13 cellular contexts compared by ENCODE assay signal in genomic region chr22:19119949-19120348, GRCh38. TPM values are rescaled to one million over a fixed set of nuclear protein-coding genes. Genes with fewer than 3 reads are reported as not detected.
DNase-seq lines count a peak whose midpoint lies in the region; ATAC-seq and TF ChIP-seq lines count a peak whose summit lies in the region.
"Had no signal": no experiment of that assay in that cellular context is flagged by ENCODE, and none has a peak within 500 bp of the region (broad histone marks: within the 10 kb centered on the region; RNA-seq: fewer than 3 reads in every experiment).

No MANE protein-coding gene starts in this region.

- no peak for TF ChIP-seq CTCF in activated B cell treated with CpG ODN at 0.5 μM for 24 hours (IDR thresholded peaks at IDR 0.05)
- TF ChIP-seq CTCF in hepatocyte (IDR thresholded peaks at IDR 0.05; ENCODE audit: poor library complexity) = no peak

- no peaks in the 10 kb centered on the region for H3K9me2 ChIP-seq in hepatocyte (replicated peaks; ENCODE audit: insufficient read depth)

- WGBS in hepatocyte (ENCODE audit: low lambda C conversion rate, missing lambda C conversion rate) = 93% methylated on average over 7 of the region's 8 CpGs

- H3K27me3 Mint-ChIP-seq in activated CD4-positive, alpha-beta T cell treated with anti-CD3 and anti-CD28 coated beads, Interleukin-2, amount 10 ng/mL, durations not matched to agents 7 days and 5 days = no peaks in the 10 kb centered on the region
- H3K27me3 Mint-ChIP-seq in activated B cell treated with CpG ODN at 0.5 μM for 24 hours = no peaks in the 10 kb centered on the region
- no peaks in the 10 kb centered on the region for H3K27me3 Mint-ChIP-seq in stimulated activated memory B cell treated with anti-CD40 and anti-IgM and Interleukin-4, amounts not matched to agents 10 μg/mL and 1 μg/mL and 100 μg/mL, for 72 hours

- CTCF ChIA-PET in activated CD4-positive, alpha-beta T cell treated with anti-CD3 and anti-CD28 coated beads, Interleukin-2, amount 10 ng/mL, durations not matched to agents 7 days and 5 days (lab: Charles Lee) = no interaction called here
- CTCF ChIA-PET in activated B cell treated with CpG ODN at 0.5 μM for 24 hours (lab: Charles Lee) = no interaction called here

- ATAC-seq in activated B cell treated with CpG ODN at 0.5 μM for 24 hours (ENCODE audit: low read depth) (no peak), HG02642 (IDR thresholded peaks at IDR 0.05; ENCODE audit: poor library complexity, unreplicated experiment) (no peak)
- ATAC-seq in stimulated activated memory B cell treated with anti-CD40 and anti-IgM and Interleukin-4, amounts not matched to agents 10 μg/mL and 1 μg/mL and 100 μg/mL, for 72 hours = no peak
- ATAC-seq: mucosa of descending colon had no signal

- intact Hi-C loops in activated B cell treated with CpG ODN at 0.5 μM for 24 hours (cut with micrococcal nuclease) = loop anchor here (5.0 kb wide), 2 partner anchors 33 to 357 kb away; partner anchors contain the start of genes CDC45 and UFD1

- H3K27ac Mint-ChIP-seq in activated CD4-positive, alpha-beta T cell treated with anti-CD3 and anti-CD28 coated beads, Interleukin-2, amount 10 ng/mL, durations not matched to agents 7 days and 5 days = no peak overlapping the region
- H3K27ac Mint-ChIP-seq in activated B cell treated with CpG ODN at 0.5 μM for 24 hours = no peak overlapping the region
- peak overlapping the region; percentile 79 for H3K27ac Mint-ChIP-seq in stimulated activated memory B cell treated with anti-CD40 and anti-IgM and Interleukin-4, amounts not matched to agents 10 μg/mL and 1 μg/mL and 100 μg/mL, for 72 hours

- peaks cover 67% of the 10 kb centered on the region for H3K79me2 ChIP-seq in hepatocyte

- peaks cover 6% of the 10 kb centered on the region for H3K36me3 Mint-ChIP-seq in activated CD4-positive, alpha-beta T cell treated with anti-CD3 and anti-CD28 coated beads, Interleukin-2, amount 10 ng/mL, durations not matched to agents 7 days and 5 days (ENCODE audit: low read depth)
- peaks cover 24% of the 10 kb centered on the region for H3K36me3 Mint-ChIP-seq in activated B cell treated with CpG ODN at 0.5 μM for 24 hours (ENCODE audit: low read depth)
- no peaks in the 10 kb centered on the region for H3K36me3 Mint-ChIP-seq in stimulated activated memory B cell treated with anti-CD40 and anti-IgM and Interleukin-4, amounts not matched to agents 10 μg/mL and 1 μg/mL and 100 μg/mL, for 72 hours

- no peaks in the 10 kb centered on the region for H3K9me3 Mint-ChIP-seq in activated CD4-positive, alpha-beta T cell treated with anti-CD3 and anti-CD28 coated beads, Interleukin-2, amount 10 ng/mL, durations not matched to agents 7 days and 5 days
- no peaks in the 10 kb centered on the region for H3K9me3 Mint-ChIP-seq in activated B cell treated with CpG ODN at 0.5 μM for 24 hours
- no peaks in the 10 kb centered on the region for H3K9me3 Mint-ChIP-seq in stimulated activated memory B cell treated with anti-CD40 and anti-IgM and Interleukin-4, amounts not matched to agents 10 μg/mL and 1 μg/mL and 100 μg/mL, for 72 hours

- H3K4me2 ChIP-seq in hepatocyte = peak overlapping the region; percentile 91

- peaks cover 15% of the 10 kb centered on the region for H3K4me1 ChIP-seq in hepatocyte (ENCODE audit: insufficient read depth)

- no peaks in the 10 kb centered on the region for H3K9me3 ChIP-seq in hepatocyte (ENCODE audit: low read depth)
- H3K9me3 ChIP-seq: mucosa of descending colon had no signal

- POLR2A ChIA-PET in activated CD4-positive, alpha-beta T cell treated with anti-CD3 and anti-CD28 coated beads, Interleukin-2, amount 10 ng/mL, durations not matched to agents 7 days and 5 days (lab: Charles Lee) = no interaction called here
- POLR2A ChIA-PET in activated B cell treated with CpG ODN at 0.5 μM for 24 hours (lab: Charles Lee) = no interaction called here

- peak overlapping the region; percentile 85 for H3K4me3 Mint-ChIP-seq in activated CD4-positive, alpha-beta T cell treated with anti-CD3 and anti-CD28 coated beads, Interleukin-2, amount 10 ng/mL, durations not matched to agents 7 days and 5 days
- H3K4me3 Mint-ChIP-seq in activated B cell treated with CpG ODN at 0.5 μM for 24 hours = peak overlapping the region; percentile 32
- H3K4me3 Mint-ChIP-seq in stimulated activated memory B cell treated with anti-CD40 and anti-IgM and Interleukin-4, amounts not matched to agents 10 μg/mL and 1 μg/mL and 100 μg/mL, for 72 hours = peak overlapping the region; percentile 88

- no peak for DNase-seq in activated CD4-positive, alpha-beta T cell treated with anti-CD3 and anti-CD28 coated beads, Interleukin-2, amount 10 ng/mL, durations not matched to agents 7 days and 5 days
- no peak for DNase-seq in activated CD4-positive, alpha-beta T cell treated with anti-CD3 and anti-CD28 coated beads for 4 hours
- DNase-seq in activated B cell treated with CpG ODN at 0.5 μM for 24 hours = no peak
- DNase-seq in hepatocyte (ENCODE audit: low spot score) = no peak
- no peak for DNase-seq in HCEC 1CT
- no peak for DNase-seq in NCI-H146 (lab: John Stamatoyannopoulos, UW)
- DNase-seq: ACHN; effector memory CD4-positive, alpha-beta T cell; mucosa of descending colon; NCI-H1930; OCI-M1 had no signal

- H2AFZ ChIP-seq in hepatocyte = no peak overlapping the region

- H3K27ac ChIP-seq in hepatocyte = peak overlapping the region; percentile 55

- H3K4me1 Mint-ChIP-seq in activated CD4-positive, alpha-beta T cell treated with anti-CD3 and anti-CD28 coated beads, Interleukin-2, amount 10 ng/mL, durations not matched to agents 7 days and 5 days = peaks cover 66% of the 10 kb centered on the region
- peaks cover 73% of the 10 kb centered on the region for H3K4me1 Mint-ChIP-seq in activated B cell treated with CpG ODN at 0.5 μM for 24 hours
- H3K4me1 Mint-ChIP-seq in stimulated activated memory B cell treated with anti-CD40 and anti-IgM and Interleukin-4, amounts not matched to agents 10 μg/mL and 1 μg/mL and 100 μg/mL, for 72 hours = peaks cover 78% of the 10 kb centered on the region

- no peak overlapping the region for H3K4me3 ChIP-seq in hepatocyte
- H3K4me3 ChIP-seq: mucosa of descending colon had no signal

- H4K20me1 ChIP-seq in hepatocyte (ENCODE audit: insufficient read depth, poor library complexity, severe bottlenecking) = peaks cover 67% of the 10 kb centered on the region

- H3K27me3 ChIP-seq in hepatocyte = no peaks in the 10 kb centered on the region

- H3K36me3 ChIP-seq in hepatocyte (replicated peaks; ENCODE audit: insufficient read depth, low read depth) = no peaks in the 10 kb centered on the region

RNA-seq across cellular contexts. Expression of gene DGCR2, which starts 2.3 kb away (rescaled TPM):
- 10 to 100 TPM; 38.7 to 39.0 TPM for total RNA-seq in activated CD4-positive, alpha-beta T cell treated with anti-CD3 and anti-CD28 coated beads, Interleukin-2, amount 10 ng/mL, durations not matched to agents 7 days and 5 days
- total RNA-seq in activated B cell treated with CpG ODN at 0.5 μM for 24 hours (29.3 and 33.2 TPM in 2 replicates), hepatocyte (45.2 and 61.5 TPM in 2 replicates)
- 62.4 and 67.2 TPM in 2 replicates for polyA plus RNA-seq in hepatocyte

RNA-seq across cellular contexts. Expression of gene TSSK2, which starts 11.2 kb away (rescaled TPM):
- total RNA-seq in activated CD4-positive, alpha-beta T cell treated with anti-CD3 and anti-CD28 coated beads, Interleukin-2, amount 10 ng/mL, durations not matched to agents 7 days and 5 days = not detected
- total RNA-seq in activated B cell treated with CpG ODN at 0.5 μM for 24 hours (0.13 TPM in 1 of 2 replicates, not detected in the other), hepatocyte (not detected in 2 replicates)
- polyA plus RNA-seq in hepatocyte = not detected in 2 replicates
- total RNA-seq: mucosa of descending colon had no signal

RNA-seq across cellular contexts. Expression of gene ESS2, which starts 24.5 kb away (rescaled TPM):
- total RNA-seq in activated CD4-positive, alpha-beta T cell treated with anti-CD3 and anti-CD28 coated beads, Interleukin-2, amount 10 ng/mL, durations not matched to agents 7 days and 5 days = 10 to 100 TPM; 17.9 to 18.5 TPM
- 14.9 and 17.2 TPM in 2 replicates for total RNA-seq in activated B cell treated with CpG ODN at 0.5 μM for 24 hours
- total RNA-seq in hepatocyte = 7.6 and 9.0 TPM in 2 replicates
- 11.4 and 11.7 TPM in 2 replicates for polyA plus RNA-seq in hepatocyte

RNA-seq across cellular contexts. Expression of gene GSC2, which starts 30.1 kb away (rescaled TPM):
- not detected for total RNA-seq in activated CD4-positive, alpha-beta T cell treated with anti-CD3 and anti-CD28 coated beads, Interleukin-2, amount 10 ng/mL, durations not matched to agents 7 days and 5 days
- total RNA-seq in activated B cell treated with CpG ODN at 0.5 μM for 24 hours (not detected in 2 replicates), hepatocyte (not detected in 2 replicates)
- not detected in 2 replicates for polyA plus RNA-seq in hepatocyte
- total RNA-seq: mucosa of descending colon had no signal

RNA-seq across cellular contexts. Expression of gene SLC25A1, which starts 58.6 kb away (rescaled TPM):
- 10 to 100 TPM; 40.4 to 49.2 TPM for total RNA-seq in activated CD4-positive, alpha-beta T cell treated with anti-CD3 and anti-CD28 coated beads, Interleukin-2, amount 10 ng/mL, durations not matched to agents 7 days and 5 days
- total RNA-seq in activated B cell treated with CpG ODN at 0.5 μM for 24 hours = 44.2 and 44.6 TPM in 2 replicates
- total RNA-seq in hepatocyte = 162 and 187 TPM in 2 replicates
- polyA plus RNA-seq in hepatocyte = 395 and 422 TPM in 2 replicates

Comparison
In these comparisons a context has a peak if more than half of its experiments do, and no peak if none do; other contexts are left out.
1. H3K4me3 Mint-ChIP-seq: peak in every context shown above with its lines; median percentile 88 in stimulated activated memory B cell treated with anti-CD40 and anti-IgM and Interleukin-4, amounts not matched to agents 10 μg/mL and 1 μg/mL and 100 μg/mL, for 72 hours; 85 in activated CD4-positive, alpha-beta T cell treated with anti-CD3 and anti-CD28 coated beads, Interleukin-2, amount 10 ng/mL, durations not matched to agents 7 days and 5 days; 32 in activated B cell treated with CpG ODN at 0.5 μM for 24 hours.